In genomic region chrX:154540897-154541535, GRCh38 we compare ENCODE assay signal across 10 cellular contexts. TPM values are rescaled to one million over a fixed set of nuclear protein-coding genes. Genes with fewer than 3 reads are reported as not detected.
DNase-seq lines count a peak whose midpoint lies in the region; ATAC-seq, FAIRE-seq and TF ChIP-seq lines count a peak whose summit lies in the region.
"Had no signal": no experiment of that assay in that cellular context is flagged by ENCODE, and none has a peak within 500 bp of the region (broad histone marks: within the 10 kb centered on the region; RNA-seq: fewer than 3 reads in every experiment).

No MANE protein-coding gene starts in this region.

- TF ChIP-seq CTCF in HepG2 (CRISPR knock-in tag; IDR thresholded peaks at IDR 0.05) (no peak), tibial artery (IDR thresholded peaks at IDR 0.05) (no peak)

- no peaks in the 10 kb centered on the region for H3K9me3 Mint-ChIP-seq in activated CD4-positive, alpha-beta memory T cell treated with anti-CD3 and anti-CD28 coated beads for 36 hours
- H3K9me3 Mint-ChIP-seq in activated CD4-positive, alpha-beta memory T cell treated with anti-CD3 and anti-CD28 coated beads, Interleukin-2, amount 10 ng/mL, durations not matched to agents 7 days and 5 days: no peaks in the 10 kb centered on the region

- peaks cover 35% of the 10 kb centered on the region for H3K4me1 Mint-ChIP-seq in activated CD4-positive, alpha-beta memory T cell treated with anti-CD3 and anti-CD28 coated beads for 36 hours (ENCODE audit: low read depth)
- peaks cover 43% of the 10 kb centered on the region for H3K4me1 Mint-ChIP-seq in activated CD4-positive, alpha-beta memory T cell treated with anti-CD3 and anti-CD28 coated beads, Interleukin-2, amount 10 ng/mL, durations not matched to agents 7 days and 5 days

- H3K27me3 ChIP-seq in adipocyte (replicated peaks; ENCODE audit: control insufficient read depth, insufficient read depth, low read length): no peaks in the 10 kb centered on the region
- H3K27me3 ChIP-seq in HepG2 (ENCODE audit: control insufficient read depth in 1 of 2, insufficient read depth in 2 of 2, low read length in 2 of 2): no peaks in the 10 kb centered on the region; a peak in 1 of 5 replicates
- no peaks in the 10 kb centered on the region for H3K27me3 ChIP-seq in tibial artery

- CTCF ChIA-PET in activated CD4-positive, alpha-beta memory T cell treated with anti-CD3 and anti-CD28 coated beads for 36 hours (lab: Charles Lee): interaction anchor here (1.6 kb wide), 1 partner anchor 50 kb away, joined by 5 read pairs; the partner anchor contains the start of gene SLC10A3
- CTCF ChIA-PET in activated CD4-positive, alpha-beta memory T cell treated with anti-CD3 and anti-CD28 coated beads, Interleukin-2, amount 10 ng/mL, durations not matched to agents 7 days and 5 days (lab: Charles Lee): interaction anchor here (1.7 kb wide), 1 partner anchor 14 kb away, joined by 4 read pairs; no protein-coding TSS in a partner anchor
- CTCF ChIA-PET in HepG2 (lab: Yijun Ruan, JAX; ENCODE audit: low intra/inter-chr PET ratio, low total read pairs): no interaction called here

- H2AFZ ChIP-seq in HepG2 (ENCODE audit: low read length): no peak overlapping the region

- H3K79me2 ChIP-seq in HepG2 (ENCODE audit: insufficient read depth, low read length): peaks cover 30% of the 10 kb centered on the region

- peak overlapping the region; percentile 100 for H3K27ac ChIP-seq in HepG2 (ENCODE audit: extremely low read length, insufficient read depth, low read length)
- H3K27ac ChIP-seq in tibial artery: peak overlapping the region; percentile 84 to 92

- peak; percentile 99 for FAIRE-seq in HepG2 (lab: Jason Lieb, UNC)
- FAIRE-seq: GM12878, urothelium cell line had no signal

- POLR2A ChIA-PET in activated CD4-positive, alpha-beta memory T cell treated with anti-CD3 and anti-CD28 coated beads for 36 hours (lab: Charles Lee): interaction anchor here (0.6 kb wide), 1 partner anchor 30 kb away, joined by 5 read pairs; no protein-coding TSS in a partner anchor
- POLR2A ChIA-PET in activated CD4-positive, alpha-beta memory T cell treated with anti-CD3 and anti-CD28 coated beads, Interleukin-2, amount 10 ng/mL, durations not matched to agents 7 days and 5 days (lab: Charles Lee): interaction anchor here (0.6 to 1.1 kb wide), 2 partner anchors 38 to 180 kb away, joined by 3 read pairs; no protein-coding TSS in a partner anchor
- POLR2A ChIA-PET in HepG2 (lab: Yijun Ruan, JAX): interaction anchor here (1.1 to 4.0 kb wide), 10 partner anchors 12 to 171 kb away, joined by 3 to 38 read pairs (median 16); partner anchors contain the start of genes DNASE1L1, FAM3A, FLNA and RPL10

- H3K9me3 ChIP-seq in adipocyte (ENCODE audit: control insufficient read depth, low read length) (no peaks in the 10 kb centered on the region), HepG2 (ENCODE audit: low read length) (no peaks in the 10 kb centered on the region), tibial artery (no peaks in the 10 kb centered on the region)

- intact Hi-C loops in activated CD4-positive, alpha-beta memory T cell treated with anti-CD3 and anti-CD28 coated beads for 36 hours (cut with micrococcal nuclease): no loop called here
- intact Hi-C loops in HepG2 (cut with micrococcal nuclease; ENCODE audit: unreplicated experiment): no loop called here
- intact Hi-C loops in tibial artery (cut with DNase I; ENCODE audit: low total_unique reads): no loop called here

- H3K9ac ChIP-seq in adipocyte (ENCODE audit: low read length) (peak overlapping the region; percentile 53), HepG2 (ENCODE audit: insufficient read depth, low read depth, low read length) (peak overlapping the region; percentile 96)

- ATAC-seq in HepG2: peak; percentile 78
- ATAC-seq in HG02938 (IDR thresholded peaks at IDR 0.05; ENCODE audit: unreplicated experiment): no peak
- ATAC-seq: GM12878 had no signal

- TF ChIP-seq EP300 in HepG2 (IDR thresholded peaks at IDR 0.05; ENCODE audit: low read depth in 2 of 2, low read length in 2 of 2): peak in 1 of 2 experiments; percentile 68; a peak in 2 of 4 replicates
- TF ChIP-seq EP300 in HepG2 (CRISPR knock-in tag; IDR thresholded peaks at IDR 0.05; ENCODE audit: borderline replicate concordance): peak; percentile 20; the same call in 1 of the 2 replicates

- H3K4me1 ChIP-seq in adipocyte (ENCODE audit: control insufficient read depth, insufficient read depth, low read length) (peaks cover 43% of the 10 kb centered on the region), HepG2 (ENCODE audit: insufficient read depth, low read length) (peaks cover 66% of the 10 kb centered on the region), tibial artery (peaks cover 0 to 62% (median 23%) of the 10 kb centered on the region in 4 donors)

- no peaks in the 10 kb centered on the region for H3K27me3 Mint-ChIP-seq in activated CD4-positive, alpha-beta memory T cell treated with anti-CD3 and anti-CD28 coated beads for 36 hours
- no peaks in the 10 kb centered on the region for H3K27me3 Mint-ChIP-seq in activated CD4-positive, alpha-beta memory T cell treated with anti-CD3 and anti-CD28 coated beads, Interleukin-2, amount 10 ng/mL, durations not matched to agents 7 days and 5 days

- H3K36me3 ChIP-seq in adipocyte (ENCODE audit: control insufficient read depth, insufficient read depth, low read length, severe bottlenecking): peaks cover 24% of the 10 kb centered on the region
- peaks cover 0 to 5% of the 10 kb centered on the region in 2 experiments; a peak in 1 of 5 replicates for H3K36me3 ChIP-seq in HepG2 (replicated peaks in 1 of 2; ENCODE audit: control insufficient read depth in 1 of 2, insufficient read depth in 2 of 2, low read length in 2 of 2)
- H3K36me3 ChIP-seq in tibial artery: peaks cover 0 to under 1% (median 0%) of the 10 kb centered on the region in 3 donors

- H3K4me3 Mint-ChIP-seq in activated CD4-positive, alpha-beta memory T cell treated with anti-CD3 and anti-CD28 coated beads for 36 hours: no peak overlapping the region
- H3K4me3 Mint-ChIP-seq in activated CD4-positive, alpha-beta memory T cell treated with anti-CD3 and anti-CD28 coated beads, Interleukin-2, amount 10 ng/mL, durations not matched to agents 7 days and 5 days: no peak overlapping the region

- peak overlapping the region; percentile 92 for H3K27ac Mint-ChIP-seq in activated CD4-positive, alpha-beta memory T cell treated with anti-CD3 and anti-CD28 coated beads for 36 hours
- no peak overlapping the region for H3K27ac Mint-ChIP-seq in activated CD4-positive, alpha-beta memory T cell treated with anti-CD3 and anti-CD28 coated beads, Interleukin-2, amount 10 ng/mL, durations not matched to agents 7 days and 5 days

- TF ChIP-seq POLR2A in HepG2 (IDR thresholded peaks at IDR 0.05; ENCODE audit: insufficient read depth in 1 of 2, low read depth in 2 of 2, low read length in 2 of 2): peak in 1 of 2 experiments; percentile 83; a peak in 2 of 4 replicates

- in situ Hi-C loops in HepG2 (cut with HindIII; ENCODE audit: extremely low pct_ligation_motif_present, low pct_unique_long_range_greater_than_20kb): loop anchor here (25.0 kb wide), 1 partner anchor 129 kb away; the partner anchor contains the start of genes DNASE1L1 and TAFAZZIN

- H3K4me2 ChIP-seq in HepG2 (ENCODE audit: low read depth, low read length): peak overlapping the region; percentile 93

- H3K4me3 ChIP-seq in adipocyte (ENCODE audit: low read length): no peak overlapping the region
- peak overlapping the region; percentile 54 to 78 (median 72); a peak in 5 of 6 replicates for H3K4me3 ChIP-seq in HepG2 (replicated peaks in 1 of 3; ENCODE audit: insufficient read depth in 1 of 3, low read depth in 2 of 3, low read length in 3 of 3)
- H3K4me3 ChIP-seq in tibial artery: no peak overlapping the region
- H3K4me3 ChIP-seq: GM12878 had no signal

- 8% methylated on average over 5 of the region's 19 CpGs for WGBS in HepG2 (ENCODE audit: low lambda C conversion rate)

- 0 out of 2 replicates have a peak, but pooled peaks cover 2% of the 10 kb centered on the region for H4K20me1 ChIP-seq in HepG2 (ENCODE audit: insufficient read depth, low read length)

- peaks cover 12% of the 10 kb centered on the region for H3K36me3 Mint-ChIP-seq in activated CD4-positive, alpha-beta memory T cell treated with anti-CD3 and anti-CD28 coated beads for 36 hours
- peaks cover 13% of the 10 kb centered on the region for H3K36me3 Mint-ChIP-seq in activated CD4-positive, alpha-beta memory T cell treated with anti-CD3 and anti-CD28 coated beads, Interleukin-2, amount 10 ng/mL, durations not matched to agents 7 days and 5 days (ENCODE audit: low read depth)

- BruUV-seq in HepG2 (replicated peaks; lab: Mats Ljungman, UMichigan): TSS peak; percentile 62

- no peak for DNase-seq in activated CD4-positive, alpha-beta memory T cell treated with anti-CD3 and anti-CD28 coated beads for 36 hours
- DNase-seq in activated CD4-positive, alpha-beta memory T cell treated with anti-CD3 and anti-CD28 coated beads, Interleukin-2, amount 10 ng/mL, durations not matched to agents 7 days and 5 days: no peak
- DNase-seq in adipocyte (ENCODE audit: low read depth) (no peak), HepG2 (ENCODE audit: low spot score) (peak; percentile 89), tibial artery (no peak), NCI-H2227 treated with DMSO at 0.1 percent for 48 hours (lab: John Stamatoyannopoulos, UW) (no peak), NCI-H2171 treated with DMSO at 0.1 percent for 48 hours (lab: John Stamatoyannopoulos, UW) (no peak)

- TF ChIP-seq RAD21 in HepG2 (CRISPR knock-in tag; IDR thresholded peaks at IDR 0.05): no peak

RNA-seq across cellular contexts. Expression of gene G6PD, which starts 5.6 kb away (rescaled TPM):
- 10 to 100 TPM; 65.8 to 70.4 TPM for total RNA-seq in activated CD4-positive, alpha-beta memory T cell treated with anti-CD3 and anti-CD28 coated beads for 36 hours
- 10 to 100 TPM; 62.7 to 64.4 TPM for total RNA-seq in activated CD4-positive, alpha-beta memory T cell treated with anti-CD3 and anti-CD28 coated beads, Interleukin-2, amount 10 ng/mL, durations not matched to agents 7 days and 5 days
- total RNA-seq in HepG2 (2016; rRNA removed; fragmentation: Illumina TruSeq; extraction: Trizol): 28.8 and 44.6 TPM in 2 replicates
- 31.2 and 32.2 TPM in 2 replicates for total RNA-seq in HepG2 (2016; cell fraction: cytosol; rRNA removed; fragmentation: Illumina TruSeq; extraction: Trizol; ENCODE audit: low read depth)
- 31.8 and 35.7 TPM in 2 replicates for total RNA-seq in HepG2 (2016; cell fraction: insoluble cytoplasmic fraction; rRNA removed; fragmentation: Illumina TruSeq; extraction: Trizol)
- total RNA-seq in HepG2 (2016; cell fraction: membrane; rRNA removed; fragmentation: Illumina TruSeq; extraction: Trizol): 17.4 and 19.0 TPM in 2 replicates
- 29.9 and 30.0 TPM in 2 replicates for total RNA-seq in HepG2 (2016; cell fraction: nucleus; rRNA removed; fragmentation: Illumina TruSeq; extraction: Trizol)
- 18.8 and 19.5 TPM in 2 replicates for polyA plus RNA-seq in HepG2 (2011; rRNA removed)
- polyA plus RNA-seq in HepG2 (2011; cell fraction: cytosol; rRNA removed): 10.6 and 13.2 TPM in 2 replicates
- polyA plus RNA-seq in HepG2 (2011; cell fraction: nucleus; rRNA removed): 56.3 and 68.9 TPM in 2 replicates
- polyA plus RNA-seq in HepG2 (2012): 42.2 and 78.7 TPM in 2 replicates
- 20.7 and 21.1 TPM in 2 replicates for polyA plus RNA-seq in HepG2 (2016; cell fraction: cytosol; fragmentation: Illumina TruSeq; extraction: Trizol; ENCODE audit: low read depth)
- polyA plus RNA-seq in HepG2 (2016; cell fraction: insoluble cytoplasmic fraction; fragmentation: Illumina TruSeq; extraction: Trizol; ENCODE audit: low read depth): 81.5 and 118 TPM in 2 replicates
- 27.9 and 29.6 TPM in 2 replicates for polyA plus RNA-seq in HepG2 (2016; cell fraction: membrane; fragmentation: Illumina TruSeq; extraction: Trizol; ENCODE audit: low read depth)
- 75.8 and 80.5 TPM in 2 replicates for polyA plus RNA-seq in HepG2 (2016; cell fraction: nucleus; fragmentation: Illumina TruSeq; extraction: Trizol; ENCODE audit: insufficient read depth, low read depth)
- 44.6 and 150 TPM in 2 replicates for polyA minus RNA-seq in HepG2 (2011; rRNA and poly(A)+ RNA removed; ENCODE audit: low replicate concordance)
- 19.2 and 20.1 TPM in 2 replicates for polyA minus RNA-seq in HepG2 (2011; cell fraction: cytosol; rRNA and poly(A)+ RNA removed)
- 21.4 and 32.2 TPM in 2 replicates for polyA minus RNA-seq in HepG2 (2011; cell fraction: nucleus; rRNA and poly(A)+ RNA removed)

RNA-seq across cellular contexts. Expression of gene IKBKG, which starts 6.4 kb away (rescaled TPM):
- 10 to 100 TPM; 39.4 to 45.9 TPM for total RNA-seq in activated CD4-positive, alpha-beta memory T cell treated with anti-CD3 and anti-CD28 coated beads for 36 hours
- 10 to 100 TPM; 51.9 to 54.0 TPM for total RNA-seq in activated CD4-positive, alpha-beta memory T cell treated with anti-CD3 and anti-CD28 coated beads, Interleukin-2, amount 10 ng/mL, durations not matched to agents 7 days and 5 days
- total RNA-seq in HepG2 (2016; rRNA removed; fragmentation: Illumina TruSeq; extraction: Trizol): 26.5 and 30.6 TPM in 2 replicates
- total RNA-seq in HepG2 (2016; cell fraction: cytosol; rRNA removed; fragmentation: Illumina TruSeq; extraction: Trizol; ENCODE audit: low read depth): 5.0 and 5.2 TPM in 2 replicates
- total RNA-seq in HepG2 (2016; cell fraction: insoluble cytoplasmic fraction; rRNA removed; fragmentation: Illumina TruSeq; extraction: Trizol): 23.9 and 32.1 TPM in 2 replicates
- 8.3 and 8.6 TPM in 2 replicates for total RNA-seq in HepG2 (2016; cell fraction: membrane; rRNA removed; fragmentation: Illumina TruSeq; extraction: Trizol)
- total RNA-seq in HepG2 (2016; cell fraction: nucleus; rRNA removed; fragmentation: Illumina TruSeq; extraction: Trizol): 26.2 and 29.8 TPM in 2 replicates
- 44.3 and 57.9 TPM in 2 replicates for polyA plus RNA-seq in HepG2 (2011; rRNA removed)
- polyA plus RNA-seq in HepG2 (2011; cell fraction: cytosol; rRNA removed): 37.0 and 45.4 TPM in 2 replicates
- polyA plus RNA-seq in HepG2 (2011; cell fraction: nucleus; rRNA removed): 220 and 234 TPM in 2 replicates
- polyA plus RNA-seq in HepG2 (2012): 20.6 and 37.0 TPM in 2 replicates
- polyA plus RNA-seq in HepG2 (2016; cell fraction: cytosol; fragmentation: Illumina TruSeq; extraction: Trizol; ENCODE audit: low read depth): 3.9 TPM in 2 replicates
- polyA plus RNA-seq in HepG2 (2016; cell fraction: insoluble cytoplasmic fraction; fragmentation: Illumina TruSeq; extraction: Trizol; ENCODE audit: low read depth): 24.9 and 29.4 TPM in 2 replicates
- 6.6 and 6.7 TPM in 2 replicates for polyA plus RNA-seq in HepG2 (2016; cell fraction: membrane; fragmentation: Illumina TruSeq; extraction: Trizol; ENCODE audit: low read depth)
- polyA plus RNA-seq in HepG2 (2016; cell fraction: nucleus; fragmentation: Illumina TruSeq; extraction: Trizol; ENCODE audit: insufficient read depth, low read depth): 63.5 and 67.1 TPM in 2 replicates
- 19.1 and 42.7 TPM in 2 replicates for polyA minus RNA-seq in HepG2 (2011; rRNA and poly(A)+ RNA removed; ENCODE audit: low replicate concordance)
- 17.9 and 20.8 TPM in 2 replicates for polyA minus RNA-seq in HepG2 (2011; cell fraction: cytosol; rRNA and poly(A)+ RNA removed)
- polyA minus RNA-seq in HepG2 (2011; cell fraction: nucleus; rRNA and poly(A)+ RNA removed): 36.8 and 37.0 TPM in 2 replicates

RNA-seq across cellular contexts. Expression of gene FAM3A, which starts 25.0 kb away (rescaled TPM):
- total RNA-seq in activated CD4-positive, alpha-beta memory T cell treated with anti-CD3 and anti-CD28 coated beads for 36 hours: 10 to 100 TPM; 21.4 to 28.4 TPM
- 10 to 100 TPM; 24.9 to 29.0 TPM for total RNA-seq in activated CD4-positive, alpha-beta memory T cell treated with anti-CD3 and anti-CD28 coated beads, Interleukin-2, amount 10 ng/mL, durations not matched to agents 7 days and 5 days
- total RNA-seq in HepG2 (2016; rRNA removed; fragmentation: Illumina TruSeq; extraction: Trizol): 6.7 and 11.2 TPM in 2 replicates
- total RNA-seq in HepG2 (2016; cell fraction: cytosol; rRNA removed; fragmentation: Illumina TruSeq; extraction: Trizol; ENCODE audit: low read depth): 6.0 and 6.7 TPM in 2 replicates
- 6.9 and 11.7 TPM in 2 replicates for total RNA-seq in HepG2 (2016; cell fraction: insoluble cytoplasmic fraction; rRNA removed; fragmentation: Illumina TruSeq; extraction: Trizol)
- total RNA-seq in HepG2 (2016; cell fraction: membrane; rRNA removed; fragmentation: Illumina TruSeq; extraction: Trizol): 11.4 and 13.2 TPM in 2 replicates
- 8.6 and 11.3 TPM in 2 replicates for total RNA-seq in HepG2 (2016; cell fraction: nucleus; rRNA removed; fragmentation: Illumina TruSeq; extraction: Trizol)
- polyA plus RNA-seq in HepG2 (2011; rRNA removed): 22.7 and 26.0 TPM in 2 replicates
- 20.0 and 31.3 TPM in 2 replicates for polyA plus RNA-seq in HepG2 (2011; cell fraction: cytosol; rRNA removed)
- polyA plus RNA-seq in HepG2 (2011; cell fraction: nucleus; rRNA removed): 76.1 and 87.3 TPM in 2 replicates
- polyA plus RNA-seq in HepG2 (2012): 11.8 and 16.0 TPM in 2 replicates
- 9.5 and 10.6 TPM in 2 replicates for polyA plus RNA-seq in HepG2 (2016; cell fraction: cytosol; fragmentation: Illumina TruSeq; extraction: Trizol; ENCODE audit: low read depth)
- polyA plus RNA-seq in HepG2 (2016; cell fraction: insoluble cytoplasmic fraction; fragmentation: Illumina TruSeq; extraction: Trizol; ENCODE audit: low read depth): 6.1 and 11.2 TPM in 2 replicates
- polyA plus RNA-seq in HepG2 (2016; cell fraction: membrane; fragmentation: Illumina TruSeq; extraction: Trizol; ENCODE audit: low read depth): 11.5 and 11.8 TPM in 2 replicates
- polyA plus RNA-seq in HepG2 (2016; cell fraction: nucleus; fragmentation: Illumina TruSeq; extraction: Trizol; ENCODE audit: insufficient read depth, low read depth): 22.0 and 23.9 TPM in 2 replicates
- 22.5 and 32.8 TPM in 2 replicates for polyA minus RNA-seq in HepG2 (2011; rRNA and poly(A)+ RNA removed; ENCODE audit: low replicate concordance)
- polyA minus RNA-seq in HepG2 (2011; cell fraction: cytosol; rRNA and poly(A)+ RNA removed): 9.7 and 11.3 TPM in 2 replicates
- polyA minus RNA-seq in HepG2 (2011; cell fraction: nucleus; rRNA and poly(A)+ RNA removed): 5.7 and 7.8 TPM in 2 replicates

RNA-seq across cellular contexts. Expression of gene CTAG1A, which starts 43.9 kb away (rescaled TPM):
- not detected for total RNA-seq in activated CD4-positive, alpha-beta memory T cell treated with anti-CD3 and anti-CD28 coated beads for 36 hours
- not detected for total RNA-seq in activated CD4-positive, alpha-beta memory T cell treated with anti-CD3 and anti-CD28 coated beads, Interleukin-2, amount 10 ng/mL, durations not matched to agents 7 days and 5 days
- not detected in 2 replicates for total RNA-seq in HepG2 (2016; rRNA removed; fragmentation: Illumina TruSeq; extraction: Trizol)
- not detected in 2 replicates for total RNA-seq in HepG2 (2016; cell fraction: cytosol; rRNA removed; fragmentation: Illumina TruSeq; extraction: Trizol; ENCODE audit: low read depth)
- total RNA-seq in HepG2 (2016; cell fraction: insoluble cytoplasmic fraction; rRNA removed; fragmentation: Illumina TruSeq; extraction: Trizol): not detected in 2 replicates
- not detected in 2 replicates for total RNA-seq in HepG2 (2016; cell fraction: membrane; rRNA removed; fragmentation: Illumina TruSeq; extraction: Trizol)
- not detected in 2 replicates for total RNA-seq in HepG2 (2016; cell fraction: nucleus; rRNA removed; fragmentation: Illumina TruSeq; extraction: Trizol)
- not detected in 2 replicates for polyA plus RNA-seq in HepG2 (2011; rRNA removed)
- not detected in 2 replicates for polyA plus RNA-seq in HepG2 (2011; cell fraction: cytosol; rRNA removed)
- polyA plus RNA-seq in HepG2 (2011; cell fraction: nucleus; rRNA removed): not detected in 2 replicates
- polyA plus RNA-seq in HepG2 (2012): not detected in 2 replicates
- polyA plus RNA-seq in HepG2 (2016; cell fraction: cytosol; fragmentation: Illumina TruSeq; extraction: Trizol; ENCODE audit: low read depth): not detected in 2 replicates
- not detected in 2 replicates for polyA plus RNA-seq in HepG2 (2016; cell fraction: insoluble cytoplasmic fraction; fragmentation: Illumina TruSeq; extraction: Trizol; ENCODE audit: low read depth)
- polyA plus RNA-seq in HepG2 (2016; cell fraction: membrane; fragmentation: Illumina TruSeq; extraction: Trizol; ENCODE audit: low read depth): not detected in 2 replicates
- not detected in 2 replicates for polyA plus RNA-seq in HepG2 (2016; cell fraction: nucleus; fragmentation: Illumina TruSeq; extraction: Trizol; ENCODE audit: insufficient read depth, low read depth)
- not detected in 2 replicates for polyA minus RNA-seq in HepG2 (2011; rRNA and poly(A)+ RNA removed; ENCODE audit: low replicate concordance)
- polyA minus RNA-seq in HepG2 (2011; cell fraction: cytosol; rRNA and poly(A)+ RNA removed): not detected in 2 replicates
- polyA minus RNA-seq in HepG2 (2011; cell fraction: nucleus; rRNA and poly(A)+ RNA removed): not detected in 2 replicates
- total RNA-seq: GM12878 had no signal
- polyA plus RNA-seq: GM12878 had no signal

RNA-seq across cellular contexts. Expression of gene SLC10A3, which starts 50.6 kb away (rescaled TPM):
- 10 to 100 TPM; 14.4 to 16.1 TPM for total RNA-seq in activated CD4-positive, alpha-beta memory T cell treated with anti-CD3 and anti-CD28 coated beads for 36 hours
- 10 to 100 TPM; 27.0 to 27.6 TPM for total RNA-seq in activated CD4-positive, alpha-beta memory T cell treated with anti-CD3 and anti-CD28 coated beads, Interleukin-2, amount 10 ng/mL, durations not matched to agents 7 days and 5 days
- total RNA-seq in HepG2 (2016; rRNA removed; fragmentation: Illumina TruSeq; extraction: Trizol): 10.1 and 10.8 TPM in 2 replicates
- total RNA-seq in HepG2 (2016; cell fraction: cytosol; rRNA removed; fragmentation: Illumina TruSeq; extraction: Trizol; ENCODE audit: low read depth): 9.0 and 10.7 TPM in 2 replicates
- 7.1 and 10.6 TPM in 2 replicates for total RNA-seq in HepG2 (2016; cell fraction: insoluble cytoplasmic fraction; rRNA removed; fragmentation: Illumina TruSeq; extraction: Trizol)
- 19.7 and 23.5 TPM in 2 replicates for total RNA-seq in HepG2 (2016; cell fraction: membrane; rRNA removed; fragmentation: Illumina TruSeq; extraction: Trizol)
- total RNA-seq in HepG2 (2016; cell fraction: nucleus; rRNA removed; fragmentation: Illumina TruSeq; extraction: Trizol): 5.5 and 5.9 TPM in 2 replicates
- polyA plus RNA-seq in HepG2 (2011; rRNA removed): 11.5 and 13.7 TPM in 2 replicates
- polyA plus RNA-seq in HepG2 (2011; cell fraction: cytosol; rRNA removed): 12.8 and 15.4 TPM in 2 replicates
- 12.0 and 13.6 TPM in 2 replicates for polyA plus RNA-seq in HepG2 (2011; cell fraction: nucleus; rRNA removed)
- polyA plus RNA-seq in HepG2 (2012): 7.8 and 12.5 TPM in 2 replicates
- 16.2 and 21.3 TPM in 2 replicates for polyA plus RNA-seq in HepG2 (2016; cell fraction: cytosol; fragmentation: Illumina TruSeq; extraction: Trizol; ENCODE audit: low read depth)
- 14.1 and 15.3 TPM in 2 replicates for polyA plus RNA-seq in HepG2 (2016; cell fraction: insoluble cytoplasmic fraction; fragmentation: Illumina TruSeq; extraction: Trizol; ENCODE audit: low read depth)
- 27.8 and 30.6 TPM in 2 replicates for polyA plus RNA-seq in HepG2 (2016; cell fraction: membrane; fragmentation: Illumina TruSeq; extraction: Trizol; ENCODE audit: low read depth)
- 13.1 TPM in 2 replicates for polyA plus RNA-seq in HepG2 (2016; cell fraction: nucleus; fragmentation: Illumina TruSeq; extraction: Trizol; ENCODE audit: insufficient read depth, low read depth)
- 21.1 and 41.7 TPM in 2 replicates for polyA minus RNA-seq in HepG2 (2011; rRNA and poly(A)+ RNA removed; ENCODE audit: low replicate concordance)
- 6.5 and 11.1 TPM in 2 replicates for polyA minus RNA-seq in HepG2 (2011; cell fraction: cytosol; rRNA and poly(A)+ RNA removed)
- polyA minus RNA-seq in HepG2 (2011; cell fraction: nucleus; rRNA and poly(A)+ RNA removed): 2.3 and 2.5 TPM in 2 replicates

Comparison
In these comparisons a context has a peak if more than half of its experiments do, and no peak if none do; other contexts are left out.
1. H3K4me3 ChIP-seq: peak in HepG2 (3 of 3); none in adipocyte (single experiment) and tibial artery (0 of 2).